Comparison of ENCODE assay signal across 1 cellular context in genomic region chr10:132634241-132634946, GRCh38.
TF ChIP-seq lines count a peak whose summit lies in the region.

No MANE protein-coding gene starts in this region.

TF ChIP-seq in WTC11, 78 proteins besides CTCF, POLR2A, EP300 and RAD21 (continued from another document):
- TF ChIP-seq ZNF425 (CRISPR knock-in tag; conservative IDR thresholded peaks at IDR 0.05), result no peak
- TF ChIP-seq, protein P1, sequence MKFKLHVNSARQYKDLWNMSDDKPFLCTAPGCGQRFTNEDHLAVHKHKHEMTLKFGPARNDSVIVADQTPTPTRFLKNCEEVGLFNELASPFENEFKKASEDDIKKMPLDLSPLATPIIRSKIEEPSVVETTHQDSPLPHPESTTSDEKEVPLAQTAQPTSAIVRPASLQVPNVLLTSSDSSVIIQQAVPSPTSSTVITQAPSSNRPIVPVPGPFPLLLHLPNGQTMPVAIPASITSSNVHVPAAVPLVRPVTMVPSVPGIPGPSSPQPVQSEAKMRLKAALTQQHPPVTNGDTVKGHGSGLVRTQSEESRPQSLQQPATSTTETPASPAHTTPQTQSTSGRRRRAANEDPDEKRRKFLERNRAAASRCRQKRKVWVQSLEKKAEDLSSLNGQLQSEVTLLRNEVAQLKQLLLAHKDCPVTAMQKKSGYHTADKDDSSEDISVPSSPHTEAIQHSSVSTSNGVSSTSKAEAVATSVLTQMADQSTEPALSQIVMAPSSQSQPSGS (CRISPR knock-in tag; IDR thresholded peaks at IDR 0.05; ENCODE audit: borderline replicate concordance, low read depth), result no peak
- TF ChIP-seq HMGXB4 (CRISPR knock-in tag; IDR thresholded peaks at IDR 0.05), result no peak
- TF ChIP-seq, protein P2, sequence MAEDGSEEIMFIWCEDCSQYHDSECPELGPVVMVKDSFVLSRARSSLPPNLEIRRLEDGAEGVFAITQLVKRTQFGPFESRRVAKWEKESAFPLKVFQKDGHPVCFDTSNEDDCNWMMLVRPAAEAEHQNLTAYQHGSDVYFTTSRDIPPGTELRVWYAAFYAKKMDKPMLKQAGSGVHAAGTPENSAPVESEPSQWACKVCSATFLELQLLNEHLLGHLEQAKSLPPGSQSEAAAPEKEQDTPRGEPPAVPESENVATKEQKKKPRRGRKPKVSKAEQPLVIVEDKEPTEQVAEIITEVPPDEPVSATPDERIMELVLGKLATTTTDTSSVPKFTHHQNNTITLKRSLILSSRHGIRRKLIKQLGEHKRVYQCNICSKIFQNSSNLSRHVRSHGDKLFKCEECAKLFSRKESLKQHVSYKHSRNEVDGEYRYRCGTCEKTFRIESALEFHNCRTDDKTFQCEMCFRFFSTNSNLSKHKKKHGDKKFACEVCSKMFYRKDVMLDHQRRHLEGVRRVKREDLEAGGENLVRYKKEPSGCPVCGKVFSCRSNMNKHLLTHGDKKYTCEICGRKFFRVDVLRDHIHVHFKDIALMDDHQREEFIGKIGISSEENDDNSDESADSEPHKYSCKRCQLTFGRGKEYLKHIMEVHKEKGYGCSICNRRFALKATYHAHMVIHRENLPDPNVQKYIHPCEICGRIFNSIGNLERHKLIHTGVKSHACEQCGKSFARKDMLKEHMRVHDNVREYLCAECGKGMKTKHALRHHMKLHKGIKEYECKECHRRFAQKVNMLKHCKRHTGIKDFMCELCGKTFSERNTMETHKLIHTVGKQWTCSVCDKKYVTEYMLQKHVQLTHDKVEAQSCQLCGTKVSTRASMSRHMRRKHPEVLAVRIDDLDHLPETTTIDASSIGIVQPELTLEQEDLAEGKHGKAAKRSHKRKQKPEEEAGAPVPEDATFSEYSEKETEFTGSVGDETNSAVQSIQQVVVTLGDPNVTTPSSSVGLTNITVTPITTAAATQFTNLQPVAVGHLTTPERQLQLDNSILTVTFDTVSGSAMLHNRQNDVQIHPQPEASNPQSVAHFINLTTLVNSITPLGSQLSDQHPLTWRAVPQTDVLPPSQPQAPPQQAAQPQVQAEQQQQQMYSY (CRISPR knock-in tag; IDR thresholded peaks at IDR 0.05), result no peak
- no peak for TF ChIP-seq E2F4 (CRISPR knock-in tag; IDR thresholded peaks at IDR 0.05; ENCODE audit: borderline replicate concordance, low read depth)
- no peak for TF ChIP-seq NFE2L1 (CRISPR knock-in tag; IDR thresholded peaks at IDR 0.05)
- TF ChIP-seq E2F1 (CRISPR knock-in tag; IDR thresholded peaks at IDR 0.05), result no peak
- TF ChIP-seq, protein P3, sequence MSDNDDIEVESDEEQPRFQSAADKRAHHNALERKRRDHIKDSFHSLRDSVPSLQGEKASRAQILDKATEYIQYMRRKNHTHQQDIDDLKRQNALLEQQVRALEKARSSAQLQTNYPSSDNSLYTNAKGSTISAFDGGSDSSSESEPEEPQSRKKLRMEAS (CRISPR knock-in tag; IDR thresholded peaks at IDR 0.05), result no peak
TF ChIP-seq in WTC11: peak in this region for 0.
